9 cellular contexts compared by ENCODE assay signal in genomic region chr10:3107426-3107961, GRCh38. TPM values are rescaled to one million over a fixed set of nuclear protein-coding genes. Genes with fewer than 3 reads are reported as not detected.
A peak's percentile ranks its signal among the peaks of the same experiment; 100 is the strongest.
DNase-seq lines count a peak whose midpoint lies in the region; ATAC-seq and TF ChIP-seq lines count a peak whose summit lies in the region.
"Had no signal": no experiment of that assay in that cellular context is flagged by ENCODE, and none has a peak within 500 bp of the region (broad histone marks: within the 10 kb centered on the region; RNA-seq: fewer than 3 reads in every experiment).

No MANE protein-coding gene starts in this region.

- H3K36me3 ChIP-seq in upper lobe of left lung: peaks cover 0 to 18% (median 6%) of the 10 kb centered on the region in 4 donors
- H3K36me3 ChIP-seq: neutrophil had no signal

- ATAC-seq in esophagus mucosa (peak; percentile 92), upper lobe of left lung (ENCODE audit: low FRiP score in 2 of 2) (peak; percentile 86 to 88), HG02763 (IDR thresholded peaks at IDR 0.05; ENCODE audit: unreplicated experiment) (no peak)

- DNase-seq in RWPE1 (ENCODE audit: low spot score) (peak; percentile 87), midbrain (lab: John Stamatoyannopoulos, UW) (peak; percentile 88), upper lobe of left lung (peak in 1 of 2 donors; percentile 84), SKM-1 treated with dmso at 0.1 percent for 144 hours (lab: John Stamatoyannopoulos, UW; ENCODE audit: unreplicated experiment) (no peak), NCI-H748 treated with DMSO at 0.1 percent for 48 hours (lab: John Stamatoyannopoulos, UW) (no peak), dermis blood vessel endothelial cell (no peak)

- 69 to 76% methylated on average over 17 to 22 of the region's 22 CpGs for WGBS in upper lobe of left lung, 2 donors

- no peaks in the 10 kb centered on the region for H3K9me3 ChIP-seq in upper lobe of left lung
- H3K9me3 ChIP-seq: neutrophil had no signal

- H3K4me1 ChIP-seq in upper lobe of left lung: peaks cover 0 to 7% (median 3%) of the 10 kb centered on the region in 4 donors

- no peaks in the 10 kb centered on the region for H3K27me3 ChIP-seq in upper lobe of left lung
- H3K27me3 ChIP-seq: neutrophil had no signal

- H3K27ac ChIP-seq in RWPE1 (peak overlapping the region; percentile 98), upper lobe of left lung (peak overlapping the region; percentile 12 to 66 (median 50))
- H3K27ac ChIP-seq: neutrophil had no signal

- H3K4me3 ChIP-seq in upper lobe of left lung: no peak overlapping the region

- CTCF ChIA-PET in RWPE1 (lab: Yijun Ruan, JAX): interaction anchor here (0.6 kb wide), 1 partner anchor 48 kb away, joined by 3 read pairs; no protein-coding TSS in a partner anchor

- peak in 2 of 4 donors; percentile 16 to 59 for TF ChIP-seq EP300 in upper lobe of left lung (IDR thresholded peaks at IDR 0.05)

- no peak for TF ChIP-seq CTCF in RWPE1 (conservative IDR thresholded peaks at IDR 0.05; ENCODE audit: low read depth)
- TF ChIP-seq CTCF in upper lobe of left lung (IDR thresholded peaks at IDR 0.05): peak in 1 of 6 experiments; percentile 8

- no peak for TF ChIP-seq POLR2A in upper lobe of left lung (IDR thresholded peaks at IDR 0.05)

- POLR2A ChIA-PET in RWPE1 (lab: Yijun Ruan, JAX; ENCODE audit: low non-redundant PET): interaction anchor here (0.6 to 1.0 kb wide), 2 partner anchors 26 to 39 kb away, joined by 3 read pairs; no protein-coding TSS in a partner anchor

RNA-seq across cellular contexts. Expression of gene PFKP, which starts 40.1 kb away (rescaled TPM):
- total RNA-seq in esophagus mucosa (78.2 TPM), upper lobe of left lung (10 to 100 TPM; 18.9 to 42.1 (median 30.8) TPM), dermis blood vessel endothelial cell (228 and 372 TPM in 2 replicates)

Comparison
In these comparisons a context has a peak if more than half of its experiments do, and no peak if none do; other contexts are left out.
1. DNase-seq: peak in RWPE1 (single experiment) and midbrain (single experiment); none in SKM-1 treated with dmso at 0.1 percent for 144 hours (single experiment), NCI-H748 treated with DMSO at 0.1 percent for 48 hours (single experiment) and dermis blood vessel endothelial cell (single experiment).